9 cellular contexts compared by ENCODE assay signal in genomic region chr3:196499807-196500524, GRCh38. TPM values are rescaled to one million over a fixed set of nuclear protein-coding genes. Genes with fewer than 3 reads are reported as not detected.
DNase-seq lines count a peak whose midpoint lies in the region; ATAC-seq, FAIRE-seq and TF ChIP-seq lines count a peak whose summit lies in the region.
"Had no signal": no experiment of that assay in that cellular context is flagged by ENCODE, and none has a peak within 500 bp of the region (broad histone marks: within the 10 kb centered on the region; RNA-seq: fewer than 3 reads in every experiment).

No MANE protein-coding gene starts in this region.

- ATAC-seq in left cardiac atrium (no peak), lower lobe of right lung (no peak), upper lobe of right lung (no peak), body of pancreas (no peak)

- TF ChIP-seq CTCF in cardiac muscle cell (IDR thresholded peaks at IDR 0.05; ENCODE audit: low read depth, low read length) (no peak), ascending aorta (IDR thresholded peaks at IDR 0.05) (no peak), lower lobe of right lung (IDR thresholded peaks at IDR 0.05) (no peak), upper lobe of right lung (IDR thresholded peaks at IDR 0.05) (no peak), body of pancreas (IDR thresholded peaks at IDR 0.05) (no peak)

- no peak for DNase-seq in cardiac muscle cell (ENCODE audit: low read depth in 1 of 2, low spot score in 1 of 2)
- no peak for DNase-seq in left cardiac atrium
- no peak for DNase-seq in ascending aorta (ENCODE audit: low spot score in 2 of 2)
- DNase-seq in lower lobe of right lung: no peak
- DNase-seq in upper lobe of right lung: no peak
- no peak for DNase-seq in NCI-H1930 (lab: John Stamatoyannopoulos, UW)
- DNase-seq in GM19239 (ENCODE audit: insufficient read length, low spot score): no peak
- no peak for DNase-seq in body of pancreas

- FAIRE-seq in GM19239 (lab: Jason Lieb, UNC): no peak

- intact Hi-C loops in left cardiac atrium (cut with DNase I): loop anchor here in 1 of 2 donors (5.0 kb wide), 1 partner anchor 68 kb away; the partner anchor contains the start of gene UBXN7
- intact Hi-C loops in ascending aorta (cut with DNase I): loop anchor here (5.0 kb wide), 3 partner anchors 242 to 958 kb away; partner anchors contain the start of genes PPP1R2 and TFRC
- intact Hi-C loops in lower lobe of right lung (cut with DNase I): no loop called here
- intact Hi-C loops in upper lobe of right lung (cut with DNase I): no loop called here
- intact Hi-C loops in body of pancreas (cut with DNase I): no loop called here

- peak overlapping the region; percentile 66 for H3K4me3 ChIP-seq in cardiac muscle cell
- peak overlapping the region; percentile 76 to 90 for H3K4me3 ChIP-seq in ascending aorta
- peak overlapping the region; percentile 74 for H3K4me3 ChIP-seq in lower lobe of right lung
- H3K4me3 ChIP-seq in upper lobe of right lung: peak overlapping the region; percentile 92
- H3K4me3 ChIP-seq in body of pancreas: no peak overlapping the region

- H3K27me3 ChIP-seq in cardiac muscle cell: no peaks in the 10 kb centered on the region
- no peaks in the 10 kb centered on the region for H3K27me3 ChIP-seq in ascending aorta
- no peaks in the 10 kb centered on the region for H3K27me3 ChIP-seq in lower lobe of right lung (ENCODE audit: low read depth)
- H3K27me3 ChIP-seq in upper lobe of right lung: no peaks in the 10 kb centered on the region
- no peaks in the 10 kb centered on the region for H3K27me3 ChIP-seq in body of pancreas

- WGBS in body of pancreas, 2 donors: 82 to 91% methylated on average over 11 of the region's 11 CpGs

- no peaks in the 10 kb centered on the region for H3K9me3 ChIP-seq in cardiac muscle cell (ENCODE audit: low read depth)
- no peaks in the 10 kb centered on the region for H3K9me3 ChIP-seq in ascending aorta
- H3K9me3 ChIP-seq in lower lobe of right lung: no peaks in the 10 kb centered on the region
- H3K9me3 ChIP-seq in upper lobe of right lung: no peaks in the 10 kb centered on the region
- H3K9me3 ChIP-seq in body of pancreas: no peaks in the 10 kb centered on the region

- TF ChIP-seq POLR2A in body of pancreas (IDR thresholded peaks at IDR 0.05): no peak

- H3K4me1 ChIP-seq in cardiac muscle cell (ENCODE audit: low read depth) (peaks cover 3% of the 10 kb centered on the region), ascending aorta (peaks cover 3 to 10% of the 10 kb centered on the region in 2 donors), lower lobe of right lung (peaks cover 34% of the 10 kb centered on the region), upper lobe of right lung (peaks cover 20% of the 10 kb centered on the region), body of pancreas (peaks cover 17% of the 10 kb centered on the region)

- H3K27ac ChIP-seq in cardiac muscle cell (peak overlapping the region; percentile 9), ascending aorta (peak overlapping the region in 1 of 2 donors; percentile 42), lower lobe of right lung (no peak overlapping the region), upper lobe of right lung (no peak overlapping the region), body of pancreas (no peak overlapping the region)

- H3K36me3 ChIP-seq in cardiac muscle cell: no peaks in the 10 kb centered on the region
- H3K36me3 ChIP-seq in ascending aorta: no peaks in the 10 kb centered on the region
- H3K36me3 ChIP-seq in lower lobe of right lung: peaks cover 13% of the 10 kb centered on the region
- H3K36me3 ChIP-seq in upper lobe of right lung: peaks cover 12% of the 10 kb centered on the region
- no peaks in the 10 kb centered on the region for H3K36me3 ChIP-seq in body of pancreas (replicated peaks in 1 of 2; ENCODE audit: insufficient read depth in 1 of 2, low read depth in 2 of 2)

RNA-seq across cellular contexts. Expression of gene RNF168, which starts 3.6 kb away (rescaled TPM):
- 14.7 and 19.0 TPM in 2 replicates for total RNA-seq in cardiac muscle cell
- 9.9 and 11.1 TPM in 2 replicates for polyA plus RNA-seq in cardiac muscle cell
- 10 to 100 TPM; 17.6 to 22.1 TPM for total RNA-seq in left cardiac atrium
- total RNA-seq in ascending aorta: 16.0 TPM
- 24.3 TPM for total RNA-seq in lower lobe of right lung
- 21.1 TPM for total RNA-seq in upper lobe of right lung
- 1 to 10 TPM; 7.0 to 8.9 TPM for total RNA-seq in body of pancreas

RNA-seq across cellular contexts. Expression of gene SMCO1, which starts 15.2 kb away (rescaled TPM):
- 0.45 and 0.99 TPM in 2 replicates for total RNA-seq in cardiac muscle cell
- 1.7 and 2.3 TPM in 2 replicates for polyA plus RNA-seq in cardiac muscle cell
- 10 to 100 TPM; 10.7 to 28.5 TPM for total RNA-seq in left cardiac atrium
- not detected for total RNA-seq in ascending aorta
- not detected for total RNA-seq in lower lobe of right lung
- not detected for total RNA-seq in upper lobe of right lung
- not detected for total RNA-seq in body of pancreas
- total RNA-seq: T-helper 1 cell treated with Interleukin-12 subunit alpha and Interleukin-12 subunit beta and Interleukin-4 antibody, amounts not matched to agents 30 ng/mL and 1 ng/mL, for 36 hours had no signal

Comparison
In these comparisons a context has a peak if more than half of its experiments do, and no peak if none do; other contexts are left out.
1. H3K4me3 ChIP-seq: peak in cardiac muscle cell (single experiment), ascending aorta (2 of 2), lower lobe of right lung (single experiment) and upper lobe of right lung (single experiment); none in body of pancreas (0 of 2).